Comparison of ENCODE assay signal across 8 cellular contexts in the genomic region with DNA sequence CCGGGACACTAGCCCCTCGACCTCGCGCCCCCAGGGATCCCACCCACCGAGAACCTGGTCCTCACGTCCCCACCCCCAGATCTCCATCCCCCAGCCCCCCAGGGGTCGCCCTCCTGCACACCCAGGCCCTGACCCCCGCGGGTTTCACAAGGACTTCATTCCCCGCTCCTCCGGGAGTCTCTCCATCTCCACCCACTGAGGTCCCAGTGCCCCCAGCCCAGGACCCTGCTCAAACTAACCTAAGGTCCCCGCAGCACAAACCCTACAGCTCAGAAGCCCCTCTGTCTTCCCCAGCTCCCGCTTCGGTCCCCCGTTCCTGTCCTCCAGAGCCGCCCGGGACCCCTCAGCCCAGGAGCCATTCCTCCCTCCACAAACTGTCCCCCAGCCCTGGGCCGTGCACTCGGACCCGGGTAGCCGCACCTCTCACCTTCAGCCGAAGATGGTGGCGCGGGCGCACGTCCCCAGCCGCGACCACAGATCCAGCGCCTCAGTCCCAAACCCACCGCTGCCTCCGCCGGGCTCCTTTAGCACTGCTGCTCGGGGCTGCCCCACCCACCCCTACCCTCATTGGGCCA. TPM values are rescaled to one million over a fixed set of nuclear protein-coding genes. Genes with fewer than 3 reads are reported as not detected.
A peak's percentile ranks its signal among the peaks of the same experiment; 100 is the strongest.
DNase-seq lines count a peak whose midpoint lies in the region; ATAC-seq and TF ChIP-seq lines count a peak whose summit lies in the region.

A gene (minus strand): TSS at position 499 of the 575 bp plus-strand sequence. CDS start 7,479 bp downstream, outside the sequence.

- H3K36me3 Mint-ChIP-seq in mesothelial cell of epicardium = no peaks in the 10 kb centered on the region

- no peak for ATAC-seq in GM21619 (IDR thresholded peaks at IDR 0.05; ENCODE audit: unreplicated experiment)

- peak; percentile 47 for TF ChIP-seq CTCF in BJ (IDR thresholded peaks at IDR 0.05; ENCODE audit: insufficient read depth, low read depth, low read length)
- peak; percentile 15 for TF ChIP-seq CTCF in mesothelial cell of epicardium (IDR thresholded peaks at IDR 0.05; ENCODE audit: unreplicated experiment)

- peak within 1 kb of the TSS; percentile 68 for H3K27ac ChIP-seq in urinary bladder (ENCODE audit: low read depth)

- H3K27me3 Mint-ChIP-seq in mesothelial cell of epicardium (ENCODE audit: low read depth) = no peaks in the 10 kb centered on the region

- H3K4me1 ChIP-seq in urinary bladder (ENCODE audit: insufficient read depth) = no peaks in the 10 kb centered on the region

- H3K4me3 ChIP-seq in BJ (ENCODE audit: low read depth, low read length) (peak within 1 kb of the TSS; percentile 99), urinary bladder (ENCODE audit: low read depth, low read length) (peak within 1 kb of the TSS; percentile 72)

- peaks cover 33% of the 10 kb centered on the region for H3K4me1 Mint-ChIP-seq in mesothelial cell of epicardium

- no peaks in the 10 kb centered on the region for H3K9me3 Mint-ChIP-seq in mesothelial cell of epicardium

- DNase-seq in BJ (ENCODE audit: low read depth) (no peak), M059J (ENCODE audit: low read depth) (no peak), dermis microvascular lymphatic vessel endothelial cell (ENCODE audit: low read depth in 2 of 2) (no peak), mesothelial cell of epicardium (ENCODE audit: low spot score in 2 of 2, unreplicated experiment in 2 of 2) (no peak), NCI-H2029 (lab: John Stamatoyannopoulos, UW) (no peak), UCSD-AML1 (lab: John Stamatoyannopoulos, UW; ENCODE audit: unreplicated experiment) (no peak)

- H3K36me3 ChIP-seq in BJ (ENCODE audit: control insufficient read depth, insufficient read depth, low read length) = no peaks in the 10 kb centered on the region
- no peaks in the 10 kb centered on the region for H3K36me3 ChIP-seq in urinary bladder (ENCODE audit: insufficient read depth)

- under 1% methylated on average over 33 of the region's 33 CpGs for WGBS in urinary bladder

- H3K27me3 ChIP-seq in BJ (ENCODE audit: control insufficient read depth, insufficient read depth, low read length) = no peaks in the 10 kb centered on the region; the same call in 1 of the 2 replicates

- CTCF ChIA-PET in BJ (lab: Yijun Ruan, JAX) = interaction anchor here (0.6 to 1.8 kb wide), 6 partner anchors 9 to 247 kb away, joined by 3 to 6 read pairs (median 3); no protein-coding TSS in a partner anchor

- H3K4me3 Mint-ChIP-seq in mesothelial cell of epicardium = peak within 1 kb of the TSS; percentile 100

- peak within 1 kb of the TSS; percentile 99 for H3K27ac Mint-ChIP-seq in mesothelial cell of epicardium

- POLR2A ChIA-PET in BJ (lab: Charles Lee) = no interaction called here

RNA-seq across cellular contexts. Expression of the gene that starts here (rescaled TPM):
- polyA plus RNA-seq in BJ (2011; rRNA removed) = 46.3 and 62.1 TPM in 2 replicates
- polyA minus RNA-seq in BJ (2011; rRNA and poly(A)+ RNA removed) = 60.4 and 66.3 TPM in 2 replicates
- total RNA-seq in M059J (2014; rRNA removed; shearing (Covaris generic)) = 26.6 and 36.3 TPM in 2 replicates
- total RNA-seq in dermis microvascular lymphatic vessel endothelial cell = 274 and 460 TPM in 2 replicates
- total RNA-seq in mesothelial cell of epicardium = 308 to 328 TPM (median 312 TPM) in 3 replicates
- 152 TPM for total RNA-seq in urinary bladder
- 21.5 TPM for polyA plus RNA-seq in urinary bladder
